Comparison of ENCODE assay signal across 7 cellular contexts in genomic region chr14:22070119-22070982, GRCh38.
A peak's percentile ranks its signal among the peaks of the same experiment; 100 is the strongest.
DNase-seq lines count a peak whose midpoint lies in the region; ATAC-seq lines count a peak whose summit lies in the region.

No MANE protein-coding gene starts in this region.

- H3K36me3 Mint-ChIP-seq in activated CD8-positive, alpha-beta T cell treated with anti-CD3 and anti-CD28 coated beads, Interleukin-2, amount 10 ng/mL, durations not matched to agents 7 days and 5 days (ENCODE audit: low read depth), result peaks cover 16% of the 10 kb centered on the region

- peak; percentile 78 for DNase-seq in activated CD8-positive, alpha-beta T cell treated with anti-CD3 and anti-CD28 coated beads, Interleukin-2, amount 10 ng/mL, durations not matched to agents 7 days and 5 days
- DNase-seq in cardiac septum (ENCODE audit: low spot score), result peak; percentile 78
- peak; percentile 54 for DNase-seq in stimulated activated CD8-positive, alpha-beta memory T cell treated with anti-CD3 and anti-CD28 coated beads, Interleukin-4, amount 100 ng/mL, for 48 hours
- no peak for DNase-seq in amygdala (lab: John Stamatoyannopoulos, UW)
- DNase-seq in NCI-H1694 (lab: John Stamatoyannopoulos, UW), result no peak

- ATAC-seq in GM21390 (IDR thresholded peaks at IDR 0.05; ENCODE audit: unreplicated experiment) (peak; percentile 46), HG03442 (IDR thresholded peaks at IDR 0.05; ENCODE audit: unreplicated experiment) (peak; percentile 41)
- peak; percentile 89 for ATAC-seq in activated CD8-positive, alpha-beta T cell treated with anti-CD3 and anti-CD28 coated beads, Interleukin-2, amount 10 ng/mL, durations not matched to agents 7 days and 5 days

- CTCF ChIA-PET in activated CD8-positive, alpha-beta T cell treated with anti-CD3 and anti-CD28 coated beads, Interleukin-2, amount 10 ng/mL, durations not matched to agents 7 days and 5 days (lab: Charles Lee), result interaction anchor here (0.7 to 7.1 kb wide), 14 partner anchors 13 to 500 kb away, joined by 3 to 50 read pairs (median 4); no protein-coding TSS in a partner anchor

- POLR2A ChIA-PET in activated CD8-positive, alpha-beta T cell treated with anti-CD3 and anti-CD28 coated beads, Interleukin-2, amount 10 ng/mL, durations not matched to agents 7 days and 5 days (lab: Charles Lee), result interaction anchor here (0.7 to 1.6 kb wide), 12 partner anchors 11 to 500 kb away, joined by 3 to 7 read pairs (median 5); no protein-coding TSS in a partner anchor

- peak overlapping the region; percentile 96 for H3K27ac Mint-ChIP-seq in activated CD8-positive, alpha-beta T cell treated with anti-CD3 and anti-CD28 coated beads, Interleukin-2, amount 10 ng/mL, durations not matched to agents 7 days and 5 days

- peaks cover 50% of the 10 kb centered on the region for H3K4me1 Mint-ChIP-seq in activated CD8-positive, alpha-beta T cell treated with anti-CD3 and anti-CD28 coated beads, Interleukin-2, amount 10 ng/mL, durations not matched to agents 7 days and 5 days (ENCODE audit: low read depth)

- no peaks in the 10 kb centered on the region for H3K27me3 Mint-ChIP-seq in activated CD8-positive, alpha-beta T cell treated with anti-CD3 and anti-CD28 coated beads, Interleukin-2, amount 10 ng/mL, durations not matched to agents 7 days and 5 days (ENCODE audit: low read depth)

- H3K9me3 Mint-ChIP-seq in activated CD8-positive, alpha-beta T cell treated with anti-CD3 and anti-CD28 coated beads, Interleukin-2, amount 10 ng/mL, durations not matched to agents 7 days and 5 days (ENCODE audit: insufficient read depth), result peaks cover 4% of the 10 kb centered on the region

- peak overlapping the region; percentile 94 for H3K4me3 Mint-ChIP-seq in activated CD8-positive, alpha-beta T cell treated with anti-CD3 and anti-CD28 coated beads, Interleukin-2, amount 10 ng/mL, durations not matched to agents 7 days and 5 days

- intact Hi-C loops in cardiac septum (cut with DNase I), result no loop called here

Comparison
In these comparisons a context has a peak if more than half of its experiments do, and no peak if none do; other contexts are left out.
1. DNase-seq: peak in activated CD8-positive, alpha-beta T cell treated with anti-CD3 and anti-CD28 coated beads, Interleukin-2, amount 10 ng/mL, durations not matched to agents 7 days and 5 days (single experiment), cardiac septum (single experiment) and stimulated activated CD8-positive, alpha-beta memory T cell treated with anti-CD3 and anti-CD28 coated beads, Interleukin-4, amount 100 ng/mL, for 48 hours (single experiment); none in amygdala (0 of 56) and NCI-H1694 (single experiment).
2. Peak in every context shown above with its lines, with median percentiles within 50 percentile points of each other: ATAC-seq.